In the genomic region with DNA sequence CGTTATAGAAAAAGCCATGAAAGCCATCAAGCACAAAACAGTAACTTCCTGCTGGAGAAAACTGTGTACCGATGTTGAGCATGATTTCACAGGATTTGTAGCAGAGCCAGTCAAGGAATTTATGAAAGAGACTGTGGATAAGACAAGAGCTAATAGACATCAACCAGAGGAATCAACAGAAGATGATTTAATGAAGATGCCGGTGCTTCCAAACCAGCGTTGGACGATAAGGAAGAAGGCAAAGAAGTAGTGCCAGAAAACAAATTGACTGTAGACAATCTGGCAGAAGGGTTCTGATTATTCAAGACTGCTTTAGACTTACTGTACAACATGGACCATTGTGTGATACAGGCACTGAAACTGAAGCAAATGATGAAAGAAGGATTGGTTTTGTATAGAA, we compare ENCODE assay signal across 13 cellular contexts. TPM values are rescaled to one million over a fixed set of nuclear protein-coding genes. Genes with fewer than 3 reads are reported as not detected.
DNase-seq lines count a peak whose midpoint lies in the region; ATAC-seq, FAIRE-seq and TF ChIP-seq lines count a peak whose summit lies in the region.
"Had no signal": no experiment of that assay in that cellular context is flagged by ENCODE, and none has a peak within 500 bp of the region (broad histone marks: within the 10 kb centered on the region; RNA-seq: fewer than 3 reads in every experiment).

No MANE protein-coding gene starts in this region.

- in situ Hi-C loops in HAP-1 (cut with MboI; ENCODE audit: low sequenced_read_pairs) = no loop called here

- no peaks in the 10 kb centered on the region for H3K27me3 ChIP-seq in CD8-positive, alpha-beta memory T cell (ENCODE audit: insufficient read depth, low read length, poor library complexity, severe bottlenecking)
- H3K27me3 ChIP-seq in osteoblast (ENCODE audit: insufficient read depth, low read length) (no peaks in the 10 kb centered on the region), HAP-1 (ENCODE audit: low read depth) (no peaks in the 10 kb centered on the region)

- 81% methylated on average over 5 of the region's 5 CpGs for WGBS in A549 (ENCODE audit: missing lambda C conversion rate)

- TF ChIP-seq POLR2A in A549 (IDR thresholded peaks at IDR 0.05; ENCODE audit: low read length) = no peak

- no peaks in the 10 kb centered on the region for H3K27me3 Mint-ChIP-seq in CD8-positive, alpha-beta memory T cell

- TF ChIP-seq CTCF in A549 (IDR thresholded peaks at IDR 0.05) = no peak
- TF ChIP-seq CTCF in osteoblast (IDR thresholded peaks at IDR 0.05; ENCODE audit: extremely low read depth, low read depth, low read length) = no peak
- no peak for TF ChIP-seq CTCF in omental fat pad (IDR thresholded peaks at IDR 0.05)

- H2AFZ ChIP-seq in osteoblast (ENCODE audit: low read length) = no peak overlapping the region

- TF ChIP-seq EP300 in A549 (IDR thresholded peaks at IDR 0.05) = no peak

- H3K4me1 ChIP-seq in A549 (peaks cover 40% of the 10 kb centered on the region), osteoblast (ENCODE audit: insufficient read depth, low read length) (no peaks in the 10 kb centered on the region), HAP-1 (no peaks in the 10 kb centered on the region; the same call in 1 of the 2 replicates)
- H3K4me1 ChIP-seq in CD8-positive, alpha-beta memory T cell (ENCODE audit: insufficient read depth, low read length) = no peaks in the 10 kb centered on the region

- H3K79me2 ChIP-seq in osteoblast (ENCODE audit: insufficient read depth, low read length) = peaks cover 81% of the 10 kb centered on the region

- H3K36me3 Mint-ChIP-seq in CD8-positive, alpha-beta memory T cell = peaks cover 0 to 31% (median 6%) of the 10 kb centered on the region in 3 donors

- H3K27ac ChIP-seq in A549 (no peak overlapping the region), osteoblast (ENCODE audit: low read depth, low read length) (no peak overlapping the region)
- no peak overlapping the region for H3K27ac ChIP-seq in CD8-positive, alpha-beta memory T cell (ENCODE audit: low read depth, low read length)

- ATAC-seq in A549 (no peak), omental fat pad (ENCODE audit: low FRiP score) (no peak)
- no peak for ATAC-seq in stimulated activated naive CD8-positive, alpha-beta T cell treated with anti-CD3 and anti-CD28 coated beads, Interleukin-15, Interleukin-2, amounts not matched to agents 100 U/mL and 50 U/mL, for 24 hours

- H3K4me3 ChIP-seq in A549 = no peak overlapping the region
- no peak overlapping the region for H3K4me3 ChIP-seq in CD8-positive, alpha-beta memory T cell (ENCODE audit: low read length)
- no peak overlapping the region for H3K4me3 ChIP-seq in osteoblast (ENCODE audit: insufficient read depth, low read length)
- no peak overlapping the region for H3K4me3 ChIP-seq in HAP-1

- CTCF ChIA-PET in A549 (lab: Yijun Ruan, JAX) = no interaction called here
- CTCF ChIA-PET in CD8-positive, alpha-beta memory T cell (lab: Charles Lee) = no interaction called here

- no peak for DNase-seq in A549 (ENCODE audit: low read depth in 1 of 2, low spot score in 1 of 2)
- no peak for DNase-seq in CD8-positive, alpha-beta memory T cell
- peak; percentile 14 for DNase-seq in amniotic epithelial cell (ENCODE audit: low read depth)
- peak; percentile 30 for DNase-seq in osteoblast (ENCODE audit: insufficient read length, low spot score, missing footprints)
- no peak for DNase-seq in stimulated activated naive CD8-positive, alpha-beta T cell treated with anti-CD3 and anti-CD28 coated beads, Interleukin-15, Interleukin-2, amounts not matched to agents 100 U/mL and 50 U/mL, for 24 hours
- DNase-seq in omental fat pad (ENCODE audit: low spot score) = no peak
- DNase-seq in HAP-1 (ENCODE audit: low spot score in 2 of 2) = no peak
- DNase-seq: HCEC 1CT, NCI-H1417, NCI-H1930, NCI-H510A, SHP77 treated with DMSO at 0.1 percent for 48 hours had no signal

- POLR2A ChIA-PET in A549 (lab: Yijun Ruan, JAX) = interaction anchor here (0.7 kb wide), 1 partner anchor 51 kb away, joined by 7 read pairs; no protein-coding TSS in a partner anchor
- POLR2A ChIA-PET in CD8-positive, alpha-beta memory T cell (lab: Charles Lee) = no interaction called here

- peaks cover 30 to 47% (median 40%) of the 10 kb centered on the region in 3 donors for H3K4me1 Mint-ChIP-seq in CD8-positive, alpha-beta memory T cell

- H3K4me3 Mint-ChIP-seq in CD8-positive, alpha-beta memory T cell = no peak overlapping the region

- no peak for FAIRE-seq in A549 (lab: Jason Lieb, UNC)
- FAIRE-seq: RCC 7860 had no signal

- H3K9me3 Mint-ChIP-seq in CD8-positive, alpha-beta memory T cell = no peaks in the 10 kb centered on the region

- no peak overlapping the region for H3K4me2 ChIP-seq in A549
- no peak overlapping the region for H3K4me2 ChIP-seq in osteoblast (ENCODE audit: insufficient read depth, low read length)

- H3K27ac Mint-ChIP-seq in CD8-positive, alpha-beta memory T cell = peak overlapping the region; percentile 4 to 85 (median 41)

- no peaks in the 10 kb centered on the region for H3K9me3 ChIP-seq in A549
- H3K9me3 ChIP-seq in CD8-positive, alpha-beta memory T cell (ENCODE audit: low read length) = no peaks in the 10 kb centered on the region
- H3K9me3 ChIP-seq in osteoblast (ENCODE audit: low read depth, low read length) = no peaks in the 10 kb centered on the region
- H3K9me3 ChIP-seq in HAP-1 = no peaks in the 10 kb centered on the region

- peaks cover 5% of the 10 kb centered on the region for H3K36me3 ChIP-seq in CD8-positive, alpha-beta memory T cell (ENCODE audit: insufficient read depth, low read length)
- peaks cover 14% of the 10 kb centered on the region for H3K36me3 ChIP-seq in osteoblast (ENCODE audit: insufficient read depth, low read length)
- H3K36me3 ChIP-seq in HAP-1 (replicated peaks) = peaks cover 17% of the 10 kb centered on the region

- no peak for TF ChIP-seq RAD21 in A549 (conservative IDR thresholded peaks at IDR 0.05 in 1 of 2, IDR thresholded peaks at IDR 0.05 in 1 of 2)

- H4K20me1 ChIP-seq in osteoblast (ENCODE audit: insufficient read depth, low read length) = peaks cover 32% of the 10 kb centered on the region

TF ChIP-seq in A549, 52 proteins besides CTCF, POLR2A, EP300 and RAD21:
- TF ChIP-seq POLR2AphosphoS2 (conservative IDR thresholded peaks at IDR 0.05; ENCODE audit: low read length) (peak; percentile 29; the same call in 1 of the 2 replicates), RCOR1 (IDR thresholded peaks at IDR 0.05; ENCODE audit: low read depth, low read length) (no peak)

RNA-seq across cellular contexts. Expression of a gene that starts 49.5 kb away (rescaled TPM):
- 5.1 and 6.6 TPM in 2 replicates for polyA plus RNA-seq in A549 (2011; rRNA removed)
- 5.6 and 8.6 TPM in 2 replicates for polyA plus RNA-seq in A549 (2012; cell fraction: cytosol; rRNA removed)
- polyA plus RNA-seq in A549 (2012; cell fraction: nucleus; rRNA removed) = 11.2 and 11.9 TPM in 2 replicates
- polyA plus RNA-seq in A549 (2017; fragmentation: RNase III; extraction: RNeasy Plus Mini Kit Qiagen cat#74134 plus additional on column Dnase treatment) = 4.5 to 5.9 TPM (median 5.6 TPM) in 3 replicates
- 10.2 and 10.4 TPM in 2 replicates for polyA minus RNA-seq in A549 (2011; rRNA and poly(A)+ RNA removed)
- 1 to 10 TPM; 3.2 to 3.3 TPM for total RNA-seq in CD8-positive, alpha-beta memory T cell
- 3.1 TPM for polyA plus RNA-seq in CD8-positive, alpha-beta memory T cell
- total RNA-seq in osteoblast = 1.4 and 2.4 TPM in 2 replicates
- total RNA-seq in omental fat pad = 1 to 10 TPM; 1.0 to 3.3 (median 2.0) TPM

Comparison
In these comparisons a context has a peak if more than half of its experiments do, and no peak if none do; other contexts are left out.
1. DNase-seq: peak in amniotic epithelial cell (single experiment) and osteoblast (single experiment); none in A549 (0 of 2), CD8-positive, alpha-beta memory T cell (0 of 5), stimulated activated naive CD8-positive, alpha-beta T cell treated with anti-CD3 and anti-CD28 coated beads, Interleukin-15, Interleukin-2, amounts not matched to agents 100 U/mL and 50 U/mL, for 24 hours (single experiment), omental fat pad (single experiment) and HAP-1 (0 of 2).